ENCODE assay signal across 26 cellular contexts in genomic region chr15:92075764-92076163, GRCh38.
A peak's percentile ranks its signal among the peaks of the same experiment; 100 is the strongest.
DNase-seq lines count a peak whose midpoint lies in the region; ATAC-seq and TF ChIP-seq lines count a peak whose summit lies in the region.
"Had no signal": no experiment of that assay in that cellular context is flagged by ENCODE, and none has a peak within 500 bp of the region (broad histone marks: within the 10 kb centered on the region; RNA-seq: fewer than 3 reads in every experiment).

No MANE protein-coding gene starts in this region.

- H3K27ac ChIP-seq in mammary epithelial cell (ENCODE audit: insufficient read depth, low read depth, low read length) (no peak overlapping the region), epithelial cell of prostate (peak overlapping the region; percentile 0)
- H3K27ac ChIP-seq: A549, gastrocnemius medialis, KMS-11, pancreas, vagina had no signal

- no peaks in the 10 kb centered on the region for H3K4me1 ChIP-seq in mammary epithelial cell (ENCODE audit: insufficient read depth, low read length)
- H3K4me1 ChIP-seq: pancreas had no signal

- no TSS peak for BruUV-seq in MCF 10A (replicated peaks; lab: Mats Ljungman, UMichigan)
- BruUV-seq in mammary epithelial cell (replicated peaks; lab: Mats Ljungman, UMichigan), result no TSS peak

- no peaks in the 10 kb centered on the region for H3K27me3 ChIP-seq in mammary epithelial cell (ENCODE audit: insufficient read depth, low read length)
- H3K27me3 ChIP-seq: gastrocnemius medialis, pancreas, vagina had no signal

- no peak overlapping the region for H3K4me3 ChIP-seq in mammary epithelial cell (replicated peaks in 1 of 3; ENCODE audit: insufficient read depth in 1 of 3, low read depth in 2 of 3, low read length in 3 of 3)
- H3K4me3 ChIP-seq: A549, gastrocnemius medialis, pancreas, skin epidermis, vagina had no signal

- H3K9me3 ChIP-seq in mammary epithelial cell (replicated peaks; ENCODE audit: insufficient read depth, low read length), result no peaks in the 10 kb centered on the region
- H3K9me3 ChIP-seq: A549, gastrocnemius medialis, pancreas, vagina had no signal

- DNase-seq in MCF 10A (ENCODE audit: unreplicated experiment), result no peak
- DNase-seq in mammary epithelial cell, result no peak
- no peak for DNase-seq in T-helper 2 cell treated with Interferon-gamma antibody and Interleukin-4, amounts not matched to agents 5 μg/mL and 100 μg/mL, for 36 hours (ENCODE audit: low spot score)
- no peak for DNase-seq in epithelial cell of prostate (ENCODE audit: low read depth, low spot score)
- DNase-seq in stimulated activated effector memory CD8-positive, alpha-beta T cell treated with anti-CD3 and anti-CD28 coated beads, Interleukin-12 subunit alpha, Interleukin-12 subunit beta, amount 100 ng/mL, for 72 hours (ENCODE audit: low spot score in 2 of 2), result no peak
- DNase-seq in ecto neural progenitor cell (ENCODE audit: low spot score), result no peak
- no peak for DNase-seq in activated CD8-positive, alpha-beta memory T cell treated with anti-CD3 and anti-CD28 coated beads, Interleukin-2, amount 10 ng/mL, durations not matched to agents 7 days and 5 days
- no peak for DNase-seq in hypothalamus (lab: John Stamatoyannopoulos, UW)
- DNase-seq: activated CD4-positive, alpha-beta T cell treated with anti-CD3 and anti-CD28 coated beads for 1 hour; activated effector memory CD4-positive, alpha-beta T cell treated with Interleukin-2 at 50 U/mL for 16 hours; AML-193; DMS153; gastrocnemius medialis; NCI-H1930; NCI-H510A treated with DMSO at 0.1 percent for 48 hours; pancreas; retina; stimulated activated naive CD8-positive, alpha-beta T cell treated with anti-CD3 and anti-CD28 coated beads, Interleukin-15, Interleukin-2, amounts not matched to agents 100 U/mL and 50 U/mL, for 24 hours; T-helper 1 cell had no signal

- CTCF ChIA-PET in MCF 10A (lab: Yijun Ruan, JAX), result interaction anchor here (0.6 to 7.2 kb wide), 7 partner anchors 14 to 775 kb away, joined by 3 to 105 read pairs (median 5); no protein-coding TSS in a partner anchor
- CTCF ChIA-PET in mammary epithelial cell (lab: Charles Lee; ENCODE audit: low non-redundant PET), result interaction anchor here (1.0 kb wide), 1 partner anchor 208 kb away, joined by 3 read pairs; no protein-coding TSS in a partner anchor
- CTCF ChIA-PET in activated CD8-positive, alpha-beta memory T cell treated with anti-CD3 and anti-CD28 coated beads, Interleukin-2, amount 10 ng/mL, durations not matched to agents 7 days and 5 days (lab: Charles Lee), result interaction anchor here (1.0 to 1.5 kb wide), 2 partner anchors 29 to 369 kb away, joined by 3 to 5 read pairs; no protein-coding TSS in a partner anchor

- intact Hi-C loops in MCF 10A (cut with micrococcal nuclease) (loop anchor here (5.0 kb wide), 1 partner anchor 103 kb away; no protein-coding TSS in a partner anchor), mammary epithelial cell (cut with micrococcal nuclease) (no loop called here)

- peaks cover 35% of the 10 kb centered on the region for H3K79me2 ChIP-seq in mammary epithelial cell (ENCODE audit: insufficient read depth, low read length)

- H3K9me3 Mint-ChIP-seq in MCF 10A (ENCODE audit: unreplicated experiment), result no peaks in the 10 kb centered on the region
- no peaks in the 10 kb centered on the region for H3K9me3 Mint-ChIP-seq in T-helper 2 cell treated with Interferon-gamma antibody and Interleukin-4, amounts not matched to agents 5 μg/mL and 100 μg/mL, for 36 hours
- H3K9me3 Mint-ChIP-seq in stimulated activated effector memory CD8-positive, alpha-beta T cell treated with anti-CD3 and anti-CD28 coated beads, Interleukin-12 subunit alpha, Interleukin-12 subunit beta, amount 100 ng/mL, for 72 hours, result no peaks in the 10 kb centered on the region
- no peaks in the 10 kb centered on the region for H3K9me3 Mint-ChIP-seq in activated CD8-positive, alpha-beta memory T cell treated with anti-CD3 and anti-CD28 coated beads, Interleukin-2, amount 10 ng/mL, durations not matched to agents 7 days and 5 days (ENCODE audit: low read depth)
- H3K9me3 Mint-ChIP-seq: activated naive CD4-positive, alpha-beta T cell treated with anti-CD3 and anti-CD28 coated beads, Interleukin-2, amount 50 U/mL, for 72 hours; memory B cell; neural crest cell had no signal

- WGBS in mammary epithelial cell (ENCODE audit: low coverage, missing lambda C conversion rate), result 96% methylated on average over 5 of the region's 7 CpGs

- no peaks in the 10 kb centered on the region for H4K20me1 ChIP-seq in mammary epithelial cell (ENCODE audit: insufficient read depth, low read length)

- in situ Hi-C loops in mammary epithelial cell (cut with MboI; ENCODE audit: low sequenced_read_pairs in 2 of 2), result loop anchor here (10.0 to 25.0 kb wide), 4 partner anchors 211 to 781 kb away; no protein-coding TSS in a partner anchor

- no peak overlapping the region for H3K4me2 ChIP-seq in mammary epithelial cell (ENCODE audit: insufficient read depth, low read depth, low read length)
- H3K4me2 ChIP-seq: A549, KMS-11 had no signal

- peak overlapping the region; percentile 32 for H3K27ac Mint-ChIP-seq in MCF 10A (ENCODE audit: low read depth, unreplicated experiment)
- H3K27ac Mint-ChIP-seq in T-helper 2 cell treated with Interferon-gamma antibody and Interleukin-4, amounts not matched to agents 5 μg/mL and 100 μg/mL, for 36 hours, result no peak overlapping the region
- no peak overlapping the region for H3K27ac Mint-ChIP-seq in stimulated activated effector memory CD8-positive, alpha-beta T cell treated with anti-CD3 and anti-CD28 coated beads, Interleukin-12 subunit alpha, Interleukin-12 subunit beta, amount 100 ng/mL, for 72 hours
- no peak overlapping the region for H3K27ac Mint-ChIP-seq in activated CD8-positive, alpha-beta memory T cell treated with anti-CD3 and anti-CD28 coated beads, Interleukin-2, amount 10 ng/mL, durations not matched to agents 7 days and 5 days
- H3K27ac Mint-ChIP-seq: memory B cell had no signal

- no peak overlapping the region for H3K9ac ChIP-seq in mammary epithelial cell (ENCODE audit: insufficient read depth, low read length)
- H3K9ac ChIP-seq: KMS-11 had no signal

- dilution Hi-C loops in mammary epithelial cell (cut with HindIII; ENCODE audit: low sequenced_read_pairs), result loop anchor here (5.0 to 25.0 kb wide), 2 partner anchors 128 to 213 kb away; partner anchors contain the start of gene SLCO3A1

- TF ChIP-seq CTCF in MCF 10A (IDR thresholded peaks at IDR 0.05; ENCODE audit: unreplicated experiment) (no peak), mammary epithelial cell (conservative IDR thresholded peaks at IDR 0.05 in 1 of 2, IDR thresholded peaks at IDR 0.05 in 1 of 2; ENCODE audit: extremely low read depth in 1 of 2, insufficient read depth in 1 of 2, low read depth in 1 of 2, low read length in 2 of 2) (no peak)

- no peak overlapping the region for H3K4me3 Mint-ChIP-seq in MCF 10A (ENCODE audit: unreplicated experiment)
- H3K4me3 Mint-ChIP-seq in T-helper 2 cell treated with Interferon-gamma antibody and Interleukin-4, amounts not matched to agents 5 μg/mL and 100 μg/mL, for 36 hours, result peak overlapping the region; percentile 16
- no peak overlapping the region for H3K4me3 Mint-ChIP-seq in stimulated activated effector memory CD8-positive, alpha-beta T cell treated with anti-CD3 and anti-CD28 coated beads, Interleukin-12 subunit alpha, Interleukin-12 subunit beta, amount 100 ng/mL, for 72 hours
- no peak overlapping the region for H3K4me3 Mint-ChIP-seq in activated CD8-positive, alpha-beta memory T cell treated with anti-CD3 and anti-CD28 coated beads, Interleukin-2, amount 10 ng/mL, durations not matched to agents 7 days and 5 days
- H3K4me3 Mint-ChIP-seq: memory B cell, neural crest cell had no signal

- no peaks in the 10 kb centered on the region for H3K36me3 Mint-ChIP-seq in MCF 10A (ENCODE audit: insufficient read depth, unreplicated experiment)
- H3K36me3 Mint-ChIP-seq in T-helper 2 cell treated with Interferon-gamma antibody and Interleukin-4, amounts not matched to agents 5 μg/mL and 100 μg/mL, for 36 hours (ENCODE audit: low read depth), result no peaks in the 10 kb centered on the region
- H3K36me3 Mint-ChIP-seq in stimulated activated effector memory CD8-positive, alpha-beta T cell treated with anti-CD3 and anti-CD28 coated beads, Interleukin-12 subunit alpha, Interleukin-12 subunit beta, amount 100 ng/mL, for 72 hours, result no peaks in the 10 kb centered on the region
- H3K36me3 Mint-ChIP-seq in activated CD8-positive, alpha-beta memory T cell treated with anti-CD3 and anti-CD28 coated beads, Interleukin-2, amount 10 ng/mL, durations not matched to agents 7 days and 5 days, result no peaks in the 10 kb centered on the region
- H3K36me3 Mint-ChIP-seq: activated naive CD4-positive, alpha-beta T cell treated with anti-CD3 and anti-CD28 coated beads, Interleukin-2, amount 50 U/mL, for 72 hours; memory B cell had no signal

- ATAC-seq in stimulated activated effector memory CD8-positive, alpha-beta T cell treated with anti-CD3 and anti-CD28 coated beads, Interleukin-12 subunit alpha, Interleukin-12 subunit beta, amount 100 ng/mL, for 72 hours, result peak; percentile 51
- ATAC-seq in activated CD8-positive, alpha-beta memory T cell treated with anti-CD3 and anti-CD28 coated beads, Interleukin-2, amount 10 ng/mL, durations not matched to agents 7 days and 5 days, result no peak
- ATAC-seq: A549; activated naive CD4-positive, alpha-beta T cell treated with anti-CD3 and anti-CD28 coated beads, Interleukin-2, amount 50 U/mL, for 72 hours; gastrocnemius medialis; pancreas; stimulated activated naive CD8-positive, alpha-beta T cell treated with anti-CD3 and anti-CD28 coated beads, Interleukin-15, Interleukin-2, amounts not matched to agents 100 U/mL and 50 U/mL, for 24 hours had no signal

- no peaks in the 10 kb centered on the region for H3K36me3 ChIP-seq in mammary epithelial cell (ENCODE audit: insufficient read depth, low read length)
- H3K36me3 ChIP-seq: gastrocnemius medialis, pancreas, vagina had no signal

- H3K27me3 Mint-ChIP-seq in MCF 10A (ENCODE audit: insufficient read depth, unreplicated experiment), result no peaks in the 10 kb centered on the region
- H3K27me3 Mint-ChIP-seq in T-helper 2 cell treated with Interferon-gamma antibody and Interleukin-4, amounts not matched to agents 5 μg/mL and 100 μg/mL, for 36 hours (ENCODE audit: low read depth), result no peaks in the 10 kb centered on the region
- no peaks in the 10 kb centered on the region for H3K27me3 Mint-ChIP-seq in activated CD8-positive, alpha-beta memory T cell treated with anti-CD3 and anti-CD28 coated beads, Interleukin-2, amount 10 ng/mL, durations not matched to agents 7 days and 5 days

- POLR2A ChIA-PET in MCF 10A (lab: Yijun Ruan, JAX), result no interaction called here

- no peak overlapping the region for H2AFZ ChIP-seq in mammary epithelial cell (ENCODE audit: low read depth, low read length)

- H3K4me1 Mint-ChIP-seq in MCF 10A (ENCODE audit: insufficient read depth, unreplicated experiment), result peaks cover 6% of the 10 kb centered on the region
- H3K4me1 Mint-ChIP-seq in T-helper 2 cell treated with Interferon-gamma antibody and Interleukin-4, amounts not matched to agents 5 μg/mL and 100 μg/mL, for 36 hours (ENCODE audit: low read depth), result peaks cover 26% of the 10 kb centered on the region
- H3K4me1 Mint-ChIP-seq in stimulated activated effector memory CD8-positive, alpha-beta T cell treated with anti-CD3 and anti-CD28 coated beads, Interleukin-12 subunit alpha, Interleukin-12 subunit beta, amount 100 ng/mL, for 72 hours, result peaks cover 50% of the 10 kb centered on the region
- peaks cover 37% of the 10 kb centered on the region for H3K4me1 Mint-ChIP-seq in activated CD8-positive, alpha-beta memory T cell treated with anti-CD3 and anti-CD28 coated beads, Interleukin-2, amount 10 ng/mL, durations not matched to agents 7 days and 5 days
